In genomic region chr11:104772806-104773241, GRCh38 we compare ENCODE assay signal across 9 cellular contexts.
DNase-seq lines count a peak whose midpoint lies in the region; FAIRE-seq lines count a peak whose summit lies in the region.
"Had no signal": no experiment of that assay in that cellular context is flagged by ENCODE, and none has a peak within 500 bp of the region (broad histone marks: within the 10 kb centered on the region; RNA-seq: fewer than 3 reads in every experiment).

No MANE protein-coding gene starts in this region.

- FAIRE-seq in islet of Langerhans (lab: Jason Lieb, UNC): peak; percentile 17

- DNase-seq in 8988T (peak; percentile 7), H4 (ENCODE audit: low spot score) (peak; percentile 62), amniotic stem cell (lab: John Stamatoyannopoulos, UW) (peak; percentile 82), NCI-H2196 treated with DMSO at 0.1 percent for 48 hours (lab: John Stamatoyannopoulos, UW; ENCODE audit: unreplicated experiment) (no peak), NCI-H1048 (lab: John Stamatoyannopoulos, UW) (no peak), Ammon's horn (ENCODE audit: low spot score) (no peak), NCI-H2227 treated with DMSO at 0.1 percent for 48 hours (lab: John Stamatoyannopoulos, UW) (no peak)
- DNase-seq: activated T-cell treated with anti-CD3 and anti-CD28 coated beads, Interleukin-2, amount 50 U/mL, for 48 hours had no signal

Comparison
In these comparisons a context has a peak if more than half of its experiments do, and no peak if none do; other contexts are left out.
1. DNase-seq: peak in 8988T (single experiment), H4 (single experiment) and amniotic stem cell (single experiment); none in NCI-H2196 treated with DMSO at 0.1 percent for 48 hours (single experiment), NCI-H1048 (single experiment), Ammon's horn (single experiment) and NCI-H2227 treated with DMSO at 0.1 percent for 48 hours (single experiment).